10 cellular contexts compared by ENCODE assay signal in the genomic region with DNA sequence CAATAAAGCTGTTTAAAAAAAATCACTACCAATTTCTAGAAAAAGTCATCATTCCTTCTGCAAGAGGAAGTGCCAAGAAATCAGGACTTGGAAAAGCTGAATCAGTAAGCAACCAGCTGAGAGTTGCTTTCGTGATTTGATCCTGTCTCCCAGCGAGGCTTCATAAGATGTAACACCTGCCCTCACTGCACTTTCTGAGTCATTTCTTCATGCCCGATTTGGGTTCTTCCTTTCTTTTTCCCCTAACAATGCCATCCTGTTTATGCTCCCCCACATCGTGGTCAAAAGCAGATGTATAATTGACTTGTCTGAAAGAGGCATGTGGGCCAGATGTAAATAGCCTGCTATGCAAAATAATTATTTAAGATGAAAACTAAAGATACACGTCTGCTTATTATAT. TPM values are rescaled to one million over a fixed set of nuclear protein-coding genes. Genes with fewer than 3 reads are reported as not detected.
DNase-seq lines count a peak whose midpoint lies in the region; ATAC-seq and TF ChIP-seq lines count a peak whose summit lies in the region.
"Had no signal": no experiment of that assay in that cellular context is flagged by ENCODE, and none has a peak within 500 bp of the region (broad histone marks: within the 10 kb centered on the region; RNA-seq: fewer than 3 reads in every experiment).

No MANE protein-coding gene starts in this region.

- H3K79me2 ChIP-seq in neural progenitor cell (ENCODE audit: low read depth), result no peaks in the 10 kb centered on the region

- no peak overlapping the region for H3K9ac ChIP-seq in neural progenitor cell

- peak; percentile 68 for ATAC-seq in GM18498 (IDR thresholded peaks at IDR 0.05; ENCODE audit: unreplicated experiment)
- peak; percentile 79 for ATAC-seq in HG02610 (IDR thresholded peaks at IDR 0.05; ENCODE audit: unreplicated experiment)
- ATAC-seq in T-cell (replicated peaks in 1 of 4), result peak in 2 of 4 experiments; percentile 48 to 52

- H3K27ac Mint-ChIP-seq in T-cell (peak overlapping the region; percentile 77 to 93), neural progenitor cell (no peak overlapping the region)

- no peaks in the 10 kb centered on the region for H3K27me3 ChIP-seq in neural progenitor cell
- H3K27me3 ChIP-seq: breast epithelium had no signal

- H3K4me1 Mint-ChIP-seq in T-cell (peaks cover 87 to 98% (median 88%) of the 10 kb centered on the region in 3 donors), neural progenitor cell (peaks cover 8% of the 10 kb centered on the region)

- no peak overlapping the region for H3K4me2 ChIP-seq in neural progenitor cell

- DNase-seq in T-cell (no peak), kidney tubule cell (ENCODE audit: low spot score) (peak; percentile 22), NCI-H1105 treated with DMSO at 0.1 percent for 48 hours (lab: John Stamatoyannopoulos, UW) (no peak), HT-29 (ENCODE audit: low spot score) (no peak), NCI-H1105 (lab: John Stamatoyannopoulos, UW) (no peak), neural progenitor cell (ENCODE audit: low spot score) (no peak)

- no peak overlapping the region for H3K4me3 ChIP-seq in neural progenitor cell
- H3K4me3 ChIP-seq: breast epithelium, prostate gland had no signal

- H3K9me3 ChIP-seq in neural progenitor cell (ENCODE audit: low read depth), result no peaks in the 10 kb centered on the region
- H3K9me3 ChIP-seq: breast epithelium, prostate gland had no signal

- H3K4me3 Mint-ChIP-seq in T-cell (peak overlapping the region in 2 of 3 donors; percentile 38 to 46), neural progenitor cell (no peak overlapping the region)

- H3K27me3 Mint-ChIP-seq in T-cell (no peaks in the 10 kb centered on the region), neural progenitor cell (ENCODE audit: insufficient read depth, low read depth) (peaks cover 4% of the 10 kb centered on the region)

- no peak overlapping the region for H3K27ac ChIP-seq in neural progenitor cell
- H3K27ac ChIP-seq: breast epithelium, prostate gland had no signal

- CTCF ChIA-PET in T-cell (lab: Charles Lee), result interaction anchor here in 1 of 2 donors (1.3 to 3.9 kb wide), 4 partner anchors 38 to 134 kb away, joined by 7 to 22 read pairs (median 9); no protein-coding TSS in a partner anchor

- H3K36me3 Mint-ChIP-seq in T-cell (peaks cover 75% of the 10 kb centered on the region), neural progenitor cell (no peaks in the 10 kb centered on the region)

- POLR2A ChIA-PET in T-cell (lab: Charles Lee), result no interaction called here

- H3K9me3 Mint-ChIP-seq in T-cell, result peaks cover 0 to 2% (median 0%) of the 10 kb centered on the region in 3 donors
- peaks cover 3% of the 10 kb centered on the region for H3K9me3 Mint-ChIP-seq in neural progenitor cell

- H3K4me1 ChIP-seq in neural progenitor cell, result peaks cover 14% of the 10 kb centered on the region
- H3K4me1 ChIP-seq: breast epithelium, prostate gland had no signal

- no peaks in the 10 kb centered on the region for H3F3A ChIP-seq in neural progenitor cell (ENCODE audit: low read depth)

- no peak overlapping the region for H2AFZ ChIP-seq in neural progenitor cell (replicated peaks)

- TF ChIP-seq CTCF in neural progenitor cell (IDR thresholded peaks at IDR 0.05), result no peak

- H3K36me3 ChIP-seq in neural progenitor cell, result no peaks in the 10 kb centered on the region
- H3K36me3 ChIP-seq: breast epithelium, prostate gland had no signal

- H4K20me1 ChIP-seq in neural progenitor cell (ENCODE audit: low read depth), result no peaks in the 10 kb centered on the region

RNA-seq across cellular contexts. Expression of gene RIPOR2, which starts 52.1 kb away (rescaled TPM):
- total RNA-seq in T-cell (100 to 1,000 TPM; 381 to 480 (median 441) TPM), neural progenitor cell (ENCODE audit: low replicate concordance) (0.26 and 1.1 TPM in 2 replicates)
- total RNA-seq in HT-29 (2014; rRNA removed; shearing (Covaris generic)), result 0.20 and 0.29 TPM in 2 replicates

Comparison
In these comparisons a context has a peak if more than half of its experiments do, and no peak if none do; other contexts are left out.
1. RNA of gene RIPOR2, which starts 52.1 kb away (total RNA-seq): 381 to 480 TPM in T-cell; 0.26 to 1.1 TPM in neural progenitor cell and 0.20 to 0.29 TPM in HT-29; every median in the first group is over 100 times any median in the second.